ENCODE assay signal across 8 cellular contexts in the genomic region with DNA sequence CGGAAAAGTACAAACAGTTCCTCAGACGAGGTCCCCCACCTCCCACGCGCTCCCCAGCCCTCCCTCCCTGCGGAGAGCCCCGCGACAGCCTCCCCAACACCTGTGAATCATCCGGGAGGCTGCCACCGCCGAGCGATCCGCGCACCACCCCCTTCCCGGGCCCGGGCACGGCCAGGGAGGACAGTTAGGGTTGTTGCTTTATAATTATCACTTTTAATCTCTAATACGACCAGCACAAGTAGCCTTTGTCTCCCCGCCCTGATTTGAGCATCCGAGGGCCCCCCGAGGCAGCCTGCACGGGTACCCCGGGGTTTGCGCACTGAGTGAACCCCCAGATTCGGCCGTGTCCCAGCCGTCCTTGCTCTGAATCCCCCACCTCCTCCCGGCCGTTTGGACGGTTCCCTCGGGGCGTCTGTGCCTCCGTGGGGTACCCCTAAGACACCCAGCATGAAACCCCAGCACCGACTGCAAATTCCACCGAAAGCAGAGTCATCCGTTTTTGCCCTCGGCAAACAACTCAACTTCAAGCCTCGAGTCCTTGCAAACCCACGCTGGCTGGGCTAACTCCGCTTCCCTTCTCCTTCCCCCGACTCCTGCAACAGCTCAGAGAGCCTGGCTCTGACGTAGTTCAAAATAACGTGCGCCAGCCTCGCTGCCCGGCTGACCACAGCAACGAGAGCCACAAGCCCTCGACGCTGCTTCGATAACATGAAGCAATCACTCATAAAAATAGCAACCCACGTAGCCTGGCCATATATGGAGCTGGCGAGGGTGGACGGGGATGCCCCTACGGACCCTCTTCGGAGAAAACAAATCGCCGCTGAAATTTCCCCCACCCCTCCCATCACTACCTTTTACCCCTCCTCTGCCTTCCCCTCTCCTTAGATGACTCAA. TPM values are rescaled to one million over a fixed set of nuclear protein-coding genes. Genes with fewer than 3 reads are reported as not detected.
DNase-seq lines count a peak whose midpoint lies in the region; ATAC-seq, FAIRE-seq and TF ChIP-seq lines count a peak whose summit lies in the region.

No MANE protein-coding gene starts in this region.

- 17% methylated on average over 48 of the region's 56 CpGs for WGBS in A549 (ENCODE audit: missing lambda C conversion rate)
- WGBS in lung, 2 donors, result 1 to 3% methylated on average over 56 of the region's 56 CpGs
- 3 to 5% (median 3%) methylated on average over 55 to 56 of the region's 56 CpGs for WGBS in stomach, 5 donors
- WGBS in tibial nerve, 2 donors, result 2 to 3% methylated on average over 48 to 50 of the region's 56 CpGs

- H3K4me2 ChIP-seq in A549, result peak overlapping the region; percentile 75

- H3K27ac ChIP-seq in A549 (peak overlapping the region; percentile 77 to 93), HEK293 (ENCODE audit: extremely low read depth, low read depth, low read length) (peak overlapping the region; percentile 85), RWPE1 (no peak overlapping the region), dorsolateral prefrontal cortex (peak overlapping the region; percentile 79 to 99 (median 96)), lung (ENCODE audit: low read depth in 1 of 2, low read length in 1 of 2) (peak overlapping the region in 1 of 2 donors; percentile 32), stomach (peak overlapping the region; percentile 49 to 93 (median 68)), tibial nerve (peak overlapping the region in 1 of 4 donors; percentile 49)

- TF ChIP-seq CTCF in A549 (IDR thresholded peaks at IDR 0.05) (no peak), HEK293 (tag by site-specific recombination; IDR thresholded peaks at IDR 0.05) (no peak), RWPE1 (conservative IDR thresholded peaks at IDR 0.05; ENCODE audit: low read depth) (no peak), dorsolateral prefrontal cortex (IDR thresholded peaks at IDR 0.05 in 54 of 56, conservative IDR thresholded peaks at IDR 0.05 in 2 of 56; ENCODE audit: low read depth in 1 of 56, partially characterized antibody in 56 of 56) (no peak), lung (IDR thresholded peaks at IDR 0.05; ENCODE audit: control extremely low read depth, extremely low read depth) (no peak), stomach (IDR thresholded peaks at IDR 0.05) (no peak), tibial nerve (IDR thresholded peaks at IDR 0.05) (no peak)

- no peaks in the 10 kb centered on the region for H3K9me3 ChIP-seq in A549
- no peaks in the 10 kb centered on the region for H3K9me3 ChIP-seq in HEK293 (ENCODE audit: control insufficient read depth, insufficient read depth, low read depth, low read length)
- H3K9me3 ChIP-seq in lung (ENCODE audit: control insufficient read depth in 2 of 2, insufficient read depth in 1 of 2, low read length in 1 of 2), result peaks cover 0 to 11% of the 10 kb centered on the region in 2 donors
- H3K9me3 ChIP-seq in stomach, result no peaks in the 10 kb centered on the region
- H3K9me3 ChIP-seq in tibial nerve, result no peaks in the 10 kb centered on the region

- H3K27me3 ChIP-seq in dorsolateral prefrontal cortex, result no peaks in the 10 kb centered on the region
- peaks cover 13% of the 10 kb centered on the region for H3K27me3 ChIP-seq in lung (ENCODE audit: control insufficient read depth, insufficient read depth)
- peaks cover 0 to 83% (median 26%) of the 10 kb centered on the region in 3 donors for H3K27me3 ChIP-seq in stomach
- H3K27me3 ChIP-seq in tibial nerve, result peaks cover 0 to 39% of the 10 kb centered on the region in 2 donors

- FAIRE-seq in A549 (lab: Jason Lieb, UNC), result no peak

- DNase-seq in A549 (ENCODE audit: low read depth in 1 of 2, low spot score in 1 of 2) (peak; percentile 65 to 94), RWPE1 (ENCODE audit: low spot score) (peak; percentile 17), dorsolateral prefrontal cortex (peak; percentile 58 to 92 (median 80)), lung (ENCODE audit: low spot score) (no peak), stomach (no peak), tibial nerve (ENCODE audit: low spot score in 2 of 2) (no peak)

- TF ChIP-seq EP300 in A549 (IDR thresholded peaks at IDR 0.05), result peak; percentile 46 to 63; a peak in 1 of 5 replicates
- peak; percentile 76 for TF ChIP-seq EP300 in stomach (IDR thresholded peaks at IDR 0.05)
- no peak for TF ChIP-seq EP300 in tibial nerve (IDR thresholded peaks at IDR 0.05)

- CTCF ChIA-PET in A549 (lab: Yijun Ruan, JAX) (interaction anchor here (0.6 to 6.9 kb wide), 4 partner anchors 43 to 217 kb away, joined by 3 to 37 read pairs (median 3); no protein-coding TSS in a partner anchor), HEK293 (lab: Yijun Ruan, JAX) (interaction anchor here (0.7 kb wide), 1 partner anchor 139 kb away, joined by 3 read pairs; no protein-coding TSS in a partner anchor), RWPE1 (lab: Yijun Ruan, JAX) (no interaction called here)

- H3K36me3 ChIP-seq in HEK293 (ENCODE audit: control insufficient read depth in 2 of 2, insufficient read depth in 1 of 2, low read length in 2 of 2), result no peaks in the 10 kb centered on the region
- no peaks in the 10 kb centered on the region for H3K36me3 ChIP-seq in lung (ENCODE audit: control insufficient read depth in 2 of 2, insufficient read depth in 2 of 2, low read length in 2 of 2)
- no peaks in the 10 kb centered on the region for H3K36me3 ChIP-seq in stomach
- H3K36me3 ChIP-seq in tibial nerve, result no peaks in the 10 kb centered on the region

- POLR2A ChIA-PET in A549 (lab: Yijun Ruan, JAX), result interaction anchor here (0.6 to 3.1 kb wide), 20 partner anchors 14 to 239 kb away, joined by 3 to 33 read pairs (median 6); a partner anchor contains a TSS
- POLR2A ChIA-PET in HEK293 (lab: Yijun Ruan, JAX), result interaction anchor here (1.0 to 1.3 kb wide), 2 partner anchors 22 to 217 kb away, joined by 3 to 12 read pairs; a partner anchor contains a TSS
- POLR2A ChIA-PET in RWPE1 (lab: Yijun Ruan, JAX; ENCODE audit: low non-redundant PET), result no interaction called here

- ATAC-seq in A549 (peak; percentile 79 to 80), lung (ENCODE audit: insufficient read depth, low FRiP score) (peak; percentile 35), HG02885 (IDR thresholded peaks at IDR 0.05; ENCODE audit: poor library complexity, unreplicated experiment) (no peak)

- no peak for TF ChIP-seq RAD21 in A549 (conservative IDR thresholded peaks at IDR 0.05 in 1 of 2, IDR thresholded peaks at IDR 0.05 in 1 of 2)

- H3K4me3 ChIP-seq in A549 (peak overlapping the region; percentile 70), HEK293 (ENCODE audit: low read depth, low read length) (peak overlapping the region; percentile 27), dorsolateral prefrontal cortex (peak overlapping the region; percentile 47 to 85 (median 72)), lung (no peak overlapping the region), stomach (peak overlapping the region; percentile 35 to 44 (median 38)), tibial nerve (peak overlapping the region in 1 of 4 donors; percentile 28)

- intact Hi-C loops in dorsolateral prefrontal cortex (cut with DNase I), result loop anchor here (1.0 to 5.0 kb wide), 6 partner anchors 45 to 240 kb away; a partner anchor contains a TSS
- intact Hi-C loops in stomach (cut with DNase I; ENCODE audit: low total_unique reads), result no loop called here

- H3K4me1 ChIP-seq in A549, result peaks cover 46% of the 10 kb centered on the region
- H3K4me1 ChIP-seq in HEK293 (ENCODE audit: control insufficient read depth, insufficient read depth, low read length), result peaks cover 13% of the 10 kb centered on the region
- H3K4me1 ChIP-seq in lung (ENCODE audit: control insufficient read depth in 2 of 2, insufficient read depth in 2 of 2, low read length in 2 of 2), result peaks cover 3 to 8% of the 10 kb centered on the region in 2 donors
- peaks cover 15 to 25% (median 23%) of the 10 kb centered on the region in 4 donors for H3K4me1 ChIP-seq in stomach
- H3K4me1 ChIP-seq in tibial nerve, result peaks cover 0 to 22% (median 4%) of the 10 kb centered on the region in 4 donors

- peak; percentile 19; the same call in 1 of the 2 replicates for TF ChIP-seq POLR2A in A549 (IDR thresholded peaks at IDR 0.05; ENCODE audit: low read length)
- no peak for TF ChIP-seq POLR2A in stomach (IDR thresholded peaks at IDR 0.05)
- TF ChIP-seq POLR2A in tibial nerve (IDR thresholded peaks at IDR 0.05), result no peak

TF ChIP-seq in A549, 52 proteins besides CTCF, POLR2A, EP300 and RAD21 (continues in another document):
- TF ChIP-seq KDM5A (IDR thresholded peaks at IDR 0.05), result no peak
- TF ChIP-seq SMC3 (IDR thresholded peaks at IDR 0.05), result no peak; the same call in 2 of the 3 replicates
- no peak for TF ChIP-seq RNF2 (IDR thresholded peaks at IDR 0.05; ENCODE audit: borderline replicate concordance, low read depth)
- TF ChIP-seq JUN (IDR thresholded peaks at IDR 0.05), result peak in 1 of 2 experiments; percentile 81; a peak in 3 of 5 replicates
- no peak for TF ChIP-seq JUNB (IDR thresholded peaks at IDR 0.05)
- TF ChIP-seq MAFK (IDR thresholded peaks at IDR 0.05; ENCODE audit: partially characterized antibody), result no peak
- TF ChIP-seq CHD2 (IDR thresholded peaks at IDR 0.05; ENCODE audit: low read length, partially characterized antibody), result no peak
- TF ChIP-seq TP53 (CRISPR knock-in tag; IDR thresholded peaks at IDR 0.05), result 0 out of 2 replicates have a peak, but pooled peaks have one; percentile 49

TF ChIP-seq in HEK293, 187 proteins besides CTCF, POLR2A, EP300 and RAD21 (continues in another document):
- TF ChIP-seq ZNF585B (tag by site-specific recombination; IDR thresholded peaks at IDR 0.05), result no peak
- TF ChIP-seq, protein P1, sequence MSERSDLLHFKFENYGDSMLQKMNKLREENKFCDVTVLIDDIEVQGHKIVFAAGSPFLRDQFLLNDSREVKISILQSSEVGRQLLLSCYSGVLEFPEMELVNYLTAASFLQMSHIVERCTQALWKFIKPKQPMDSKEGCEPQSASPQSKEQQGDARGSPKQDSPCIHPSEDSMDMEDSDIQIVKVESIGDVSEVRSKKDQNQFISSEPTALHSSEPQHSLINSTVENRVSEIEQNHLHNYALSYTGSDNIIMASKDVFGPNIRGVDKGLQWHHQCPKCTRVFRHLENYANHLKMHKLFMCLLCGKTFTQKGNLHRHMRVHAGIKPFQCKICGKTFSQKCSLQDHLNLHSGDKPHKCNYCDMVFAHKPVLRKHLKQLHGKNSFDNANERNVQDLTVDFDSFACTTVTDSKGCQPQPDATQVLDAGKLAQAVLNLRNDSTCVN (tag by site-specific recombination; optimal IDR thresholded peaks at IDR 0.05), result peak; percentile 23

RNA-seq across cellular contexts. Expression of a gene that starts 0.9 kb away (rescaled TPM):
- polyA plus RNA-seq in A549 (2011; rRNA removed) (53.6 and 54.8 TPM in 2 replicates), A549 (2017; fragmentation: RNase III; extraction: RNeasy Plus Mini Kit Qiagen cat#74134 plus additional on column Dnase treatment) (32.8 to 39.6 TPM (median 33.2 TPM) in 3 replicates), lung (under 1 TPM; 0.14 to 0.75 TPM), stomach (1 to 10 TPM; 2.1 to 2.8 (median 2.4) TPM)
- polyA plus RNA-seq in A549 (2012; cell fraction: cytosol; rRNA removed), result 23.2 and 27.1 TPM in 2 replicates
- 32.8 and 56.3 TPM in 2 replicates for polyA plus RNA-seq in A549 (2012; cell fraction: nucleus; rRNA removed)
- 31.0 and 32.0 TPM in 2 replicates for polyA minus RNA-seq in A549 (2011; rRNA and poly(A)+ RNA removed)
- total RNA-seq in dorsolateral prefrontal cortex (1,000 to 10,000 TPM in 110 of 120 experiments, 100 to 1,000 TPM in 10; 320 to 2,887 (median 2,033) TPM), lung (1 to 10 TPM in 1 of 2 donors, under 1 TPM in 1; 0.95 to 5.4 TPM), stomach (10 to 100 TPM in 1 of 5 donors, 1 to 10 TPM in 3, not detected in 1; 1.8 to 12.5 (median 7.5) TPM), tibial nerve (under 1 TPM in 2 of 4 donors, not detected in 2; 0.22 to 0.39 TPM)

Comparison
In these comparisons a context has a peak if more than half of its experiments do, and no peak if none do; other contexts are left out.
1. DNase-seq: peak in A549 (2 of 2), RWPE1 (single experiment) and dorsolateral prefrontal cortex (10 of 10); none in lung (single experiment), stomach (single experiment) and tibial nerve (0 of 2).
2. RNA of a gene that starts 0.9 kb away (total RNA-seq): 320 to 2,887 TPM in dorsolateral prefrontal cortex; 0.95 to 5.4 TPM in lung, 1.8 to 12.5 TPM in stomach and 0.22 to 0.39 TPM in tibial nerve; every median in the first group is over 10 times any median in the second.